In genomic region chr3:164851905-164852304, GRCh38 we compare ENCODE assay signal across 25 cellular contexts.
"Had no signal": no experiment of that assay in that cellular context is flagged by ENCODE, and none has a peak within 500 bp of the region (broad histone marks: within the 10 kb centered on the region; RNA-seq: fewer than 3 reads in every experiment).

No MANE protein-coding gene starts in this region.

- DNase-seq: activated CD4-positive, alpha-beta memory T cell treated with anti-CD3 and anti-CD28 coated beads for 36 hours; activated CD4-positive, alpha-beta T cell treated with anti-CD3 and anti-CD28 coated beads for 36 hours; activated CD4-positive, alpha-beta T cell treated with anti-CD3 and anti-CD28 coated beads, Interleukin-2, amount 10 ng/mL, durations not matched to agents 24 days and 14 days; activated CD4-positive, CD25-positive, alpha-beta regulatory T cell; activated CD4-positive, CD25-positive, alpha-beta regulatory T cell treated with anti-CD3 and anti-CD28 coated beads, Interleukin-2, amount 50 U/mL, for 72 hours; activated CD8-positive, alpha-beta memory T cell treated with anti-CD3 and anti-CD28 coated beads, Interleukin-2, amount 10 ng/mL, durations not matched to agents 7 days and 5 days; activated CD8-positive, alpha-beta memory T cell treated with anti-CD3 and anti-CD28 coated beads, Interleukin-2, amount 50 U/mL, for 4 hours; activated CD8-positive, alpha-beta T cell treated with anti-CD3 and anti-CD28 coated beads, Interleukin-2, amount 10 ng/mL, durations not matched to agents 7 days and 5 days; activated gamma-delta T cell; activated naive CD4-positive, alpha-beta T cell treated with anti-CD3 and anti-CD28 coated beads, Interleukin-2, amount 50 U/mL, for 16 hours; activated naive CD4-positive, alpha-beta T cell treated with Interleukin-2 at 50 U/mL for 16 hours; activated T-cell treated with anti-CD3 and anti-CD28 coated beads, Interleukin-2, amount 50 U/mL, for 1 hour; activated T-cell treated with anti-CD3 and anti-CD28 coated beads, Interleukin-2, amount 50 U/mL, for 48 hours; amniotic stem cell; anterior cingulate cortex; brain microvascular endothelial cell; cortex of kidney; effector CD8-positive, alpha-beta T cell; esophagus squamous epithelium; head of caudate nucleus; hippocampal formation; T-helper 2 cell had no signal

- H3K4me3 Mint-ChIP-seq: activated CD4-positive, alpha-beta memory T cell treated with anti-CD3 and anti-CD28 coated beads for 36 hours; activated CD4-positive, alpha-beta T cell treated with anti-CD3 and anti-CD28 coated beads for 36 hours; activated CD4-positive, alpha-beta T cell treated with anti-CD3 and anti-CD28 coated beads, Interleukin-2, amount 10 ng/mL, durations not matched to agents 24 days and 14 days; activated CD8-positive, alpha-beta memory T cell treated with anti-CD3 and anti-CD28 coated beads, Interleukin-2, amount 10 ng/mL, durations not matched to agents 7 days and 5 days; activated CD8-positive, alpha-beta T cell treated with anti-CD3 and anti-CD28 coated beads, Interleukin-2, amount 10 ng/mL, durations not matched to agents 7 days and 5 days; activated naive CD8-positive, alpha-beta T cell; central memory CD8-positive, alpha-beta T cell had no signal

- H3K4me1 ChIP-seq: esophagus squamous epithelium had no signal

- H3K36me3 ChIP-seq: brain microvascular endothelial cell, esophagus squamous epithelium had no signal

- H3K4me1 Mint-ChIP-seq: activated CD4-positive, alpha-beta T cell treated with anti-CD3 and anti-CD28 coated beads for 36 hours; activated CD4-positive, alpha-beta T cell treated with anti-CD3 and anti-CD28 coated beads, Interleukin-2, amount 10 ng/mL, durations not matched to agents 24 days and 14 days; activated CD8-positive, alpha-beta memory T cell treated with anti-CD3 and anti-CD28 coated beads, Interleukin-2, amount 10 ng/mL, durations not matched to agents 7 days and 5 days; central memory CD8-positive, alpha-beta T cell had no signal

- H3K27ac ChIP-seq: brain microvascular endothelial cell, epithelial cell of prostate, esophagus squamous epithelium had no signal

- H3K27ac Mint-ChIP-seq: activated CD4-positive, alpha-beta memory T cell treated with anti-CD3 and anti-CD28 coated beads for 36 hours; activated CD4-positive, alpha-beta T cell treated with anti-CD3 and anti-CD28 coated beads for 36 hours; activated CD4-positive, alpha-beta T cell treated with anti-CD3 and anti-CD28 coated beads, Interleukin-2, amount 10 ng/mL, durations not matched to agents 24 days and 14 days; activated CD8-positive, alpha-beta memory T cell treated with anti-CD3 and anti-CD28 coated beads, Interleukin-2, amount 10 ng/mL, durations not matched to agents 7 days and 5 days; activated CD8-positive, alpha-beta T cell treated with anti-CD3 and anti-CD28 coated beads, Interleukin-2, amount 10 ng/mL, durations not matched to agents 7 days and 5 days; activated naive CD8-positive, alpha-beta T cell had no signal

- H3K27me3 Mint-ChIP-seq: activated CD4-positive, alpha-beta memory T cell treated with anti-CD3 and anti-CD28 coated beads for 36 hours; activated CD4-positive, alpha-beta T cell treated with anti-CD3 and anti-CD28 coated beads for 36 hours; activated CD4-positive, alpha-beta T cell treated with anti-CD3 and anti-CD28 coated beads, Interleukin-2, amount 10 ng/mL, durations not matched to agents 24 days and 14 days; activated CD8-positive, alpha-beta memory T cell treated with anti-CD3 and anti-CD28 coated beads, Interleukin-2, amount 10 ng/mL, durations not matched to agents 7 days and 5 days; activated naive CD8-positive, alpha-beta T cell; central memory CD8-positive, alpha-beta T cell had no signal

- H3K27me3 ChIP-seq: brain microvascular endothelial cell, esophagus squamous epithelium had no signal

- H3K36me3 Mint-ChIP-seq: activated CD4-positive, alpha-beta memory T cell treated with anti-CD3 and anti-CD28 coated beads for 36 hours; activated CD8-positive, alpha-beta memory T cell treated with anti-CD3 and anti-CD28 coated beads, Interleukin-2, amount 10 ng/mL, durations not matched to agents 7 days and 5 days; activated naive CD8-positive, alpha-beta T cell had no signal

- H3K9me3 ChIP-seq: esophagus squamous epithelium had no signal

- ATAC-seq: activated CD4-positive, alpha-beta T cell treated with anti-CD3 and anti-CD28 coated beads for 36 hours; activated CD8-positive, alpha-beta memory T cell treated with anti-CD3 and anti-CD28 coated beads, Interleukin-2, amount 10 ng/mL, durations not matched to agents 7 days and 5 days; activated CD8-positive, alpha-beta T cell treated with anti-CD3 and anti-CD28 coated beads, Interleukin-2, amount 10 ng/mL, durations not matched to agents 7 days and 5 days had no signal

- H3K9me3 Mint-ChIP-seq: activated CD4-positive, alpha-beta memory T cell treated with anti-CD3 and anti-CD28 coated beads for 36 hours; activated CD4-positive, alpha-beta T cell treated with anti-CD3 and anti-CD28 coated beads, Interleukin-2, amount 10 ng/mL, durations not matched to agents 24 days and 14 days had no signal

- H3K4me3 ChIP-seq: esophagus squamous epithelium had no signal
